19 cellular contexts compared by ENCODE assay signal in genomic region chr5:168350315-168350714, GRCh38. TPM values are rescaled to one million over a fixed set of nuclear protein-coding genes. Genes with fewer than 3 reads are reported as not detected.
DNase-seq lines count a peak whose midpoint lies in the region; ATAC-seq, FAIRE-seq and TF ChIP-seq lines count a peak whose summit lies in the region.
"Had no signal": no experiment of that assay in that cellular context is flagged by ENCODE, and none has a peak within 500 bp of the region (broad histone marks: within the 10 kb centered on the region; RNA-seq: fewer than 3 reads in every experiment).

No MANE protein-coding gene starts in this region.

- WGBS in testis, 2 donors = 81 to 86% methylated on average over 4 of the region's 4 CpGs

- H2AFZ ChIP-seq in PC-3 (ENCODE audit: low read length) = no peak overlapping the region
- H2AFZ ChIP-seq: GM23338 had no signal

- CTCF ChIA-PET in HEK293T (lab: Yijun Ruan, JAX) (interaction anchor here (0.8 kb wide), 1 partner anchor 9 kb away, joined by 3 read pairs; no protein-coding TSS in a partner anchor), PC-3 (lab: Charles Lee) (no interaction called here)

- peak; percentile 49 for FAIRE-seq in HTR-8/SVneo (lab: Jason Lieb, UNC)
- FAIRE-seq: G401.6, GM12892 had no signal

- no peak overlapping the region for H3K4me2 ChIP-seq in PC-3 (ENCODE audit: low read length)
- H3K4me2 ChIP-seq: GM23338 had no signal

- BruUV-seq in PC-3 (replicated peaks; lab: Mats Ljungman, UMichigan) = no TSS peak

- H3K4me3 Mint-ChIP-seq in nephron = no peak overlapping the region
- H3K4me3 Mint-ChIP-seq: CD4-positive, CD25-positive, alpha-beta regulatory T cell; CD8-positive, alpha-beta T cell; GM23338; H9; HFFc6 had no signal

- no peaks in the 10 kb centered on the region for H4K20me1 ChIP-seq in PC-3 (ENCODE audit: low read length)

- H3K27ac Mint-ChIP-seq in nephron = peak overlapping the region in 2 of 3 experiments; percentile 50 to 88
- H3K27ac Mint-ChIP-seq: CD4-positive, CD25-positive, alpha-beta regulatory T cell; CD8-positive, alpha-beta T cell; GM23338; H9; HFFc6 had no signal

- H3K27ac ChIP-seq in C4-2B = peak overlapping the region; percentile 98
- no peak overlapping the region for H3K27ac ChIP-seq in caudate nucleus (ENCODE audit: low read depth, low read length)
- no peak overlapping the region for H3K27ac ChIP-seq in testis
- H3K27ac ChIP-seq in PC-3 (ENCODE audit: low read length) = no peak overlapping the region

- H3K9ac ChIP-seq in PC-3 (ENCODE audit: low read length) = no peak overlapping the region

- ATAC-seq in left lobe of liver (peak; percentile 45), PC-3 (no peak)
- ATAC-seq: CD8-positive, alpha-beta T cell; GM23338; HCT116 had no signal

- H3K36me3 ChIP-seq in testis (ENCODE audit: low read depth, missing control alignments) (no peaks in the 10 kb centered on the region), PC-3 (ENCODE audit: low read depth, low read length) (peaks cover 4% of the 10 kb centered on the region; the same call in 1 of the 2 replicates)

- no peaks in the 10 kb centered on the region for H3K27me3 Mint-ChIP-seq in nephron (ENCODE audit: low read depth)

- H3F3A ChIP-seq in PC-3 (ENCODE audit: low read length, unreplicated experiment) = no peaks in the 10 kb centered on the region

- H3K9me3 Mint-ChIP-seq in nephron = no peaks in the 10 kb centered on the region
- H3K9me3 Mint-ChIP-seq: CD4-positive, CD25-positive, alpha-beta regulatory T cell; CD8-positive, alpha-beta T cell; GM23338; H9; HFFc6 had no signal

- H3K36me3 Mint-ChIP-seq in nephron (ENCODE audit: low read depth) = no peaks in the 10 kb centered on the region
- H3K36me3 Mint-ChIP-seq: CD4-positive, CD25-positive, alpha-beta regulatory T cell; CD8-positive, alpha-beta T cell had no signal

- no peaks in the 10 kb centered on the region for H3K27me3 ChIP-seq in testis
- no peaks in the 10 kb centered on the region for H3K27me3 ChIP-seq in PC-3 (ENCODE audit: low read length)

- peaks cover 4% of the 10 kb centered on the region for H3K4me1 Mint-ChIP-seq in nephron
- H3K4me1 Mint-ChIP-seq: CD4-positive, CD25-positive, alpha-beta regulatory T cell had no signal

- DNase-seq in HTR-8/SVneo (ENCODE audit: insufficient read length, low spot score) = no peak
- no peak for DNase-seq in left lobe of liver (ENCODE audit: low spot score)
- DNase-seq in HEK293T (ENCODE audit: extremely low spot score) = no peak
- no peak for DNase-seq in caudate nucleus (lab: John Stamatoyannopoulos, UW)
- no peak for DNase-seq in testis
- DNase-seq in PC-3 = no peak
- DNase-seq: C1 segment of cervical spinal cord; CD4-positive, CD25-positive, alpha-beta regulatory T cell; CD8-positive, alpha-beta T cell; DMS53; DND-41; H9; HFFc6 had no signal

- POLR2A ChIA-PET in HEK293T (lab: Yijun Ruan, JAX) (no interaction called here), PC-3 (lab: Charles Lee; ENCODE audit: unreplicated experiment) (no interaction called here)

- H3K9me2 ChIP-seq in PC-3 (replicated peaks; ENCODE audit: low read length) = no peaks in the 10 kb centered on the region

- intact Hi-C loops in testis (cut with DNase I; ENCODE audit: low total_unique reads) = no loop called here
- intact Hi-C loops in PC-3 (cut with micrococcal nuclease) = no loop called here

- TF ChIP-seq CTCF in C4-2B (conservative IDR thresholded peaks at IDR 0.05) (no peak), nephron (IDR thresholded peaks at IDR 0.05; ENCODE audit: unreplicated experiment in 3 of 3) (no peak), testis (IDR thresholded peaks at IDR 0.05) (no peak), PC-3 (conservative IDR thresholded peaks at IDR 0.05; ENCODE audit: low read depth, low read length) (no peak)

- no peak for TF ChIP-seq POLR2A in testis (IDR thresholded peaks at IDR 0.05)

- peaks cover 93% of the 10 kb centered on the region for H3K79me2 ChIP-seq in PC-3 (ENCODE audit: low read length)

- no peak overlapping the region for H3K4me3 ChIP-seq in testis
- no peak overlapping the region for H3K4me3 ChIP-seq in PC-3 (ENCODE audit: low read length)
- H3K4me3 ChIP-seq: GM23338 had no signal

- H3K9me3 ChIP-seq in testis (no peaks in the 10 kb centered on the region), PC-3 (ENCODE audit: low read length) (no peaks in the 10 kb centered on the region)

- H3K4me1 ChIP-seq in testis = no peaks in the 10 kb centered on the region
- peaks cover 48% of the 10 kb centered on the region for H3K4me1 ChIP-seq in PC-3 (ENCODE audit: insufficient read depth, low read length)

TF ChIP-seq in HEK293T, 16 proteins besides CTCF, POLR2A, EP300 and RAD21:
- TF ChIP-seq ZNF384 (IDR thresholded peaks at IDR 0.05) (no peak), BHLHE40 (IDR thresholded peaks at IDR 0.05; ENCODE audit: borderline replicate concordance) (no peak), NFRKB (IDR thresholded peaks at IDR 0.05) (no peak), CTBP1 (IDR thresholded peaks at IDR 0.05; ENCODE audit: borderline replicate concordance) (no peak), FOXK2 (IDR thresholded peaks at IDR 0.05) (no peak), ELF4 (IDR thresholded peaks at IDR 0.05) (no peak), PKNOX1 (IDR thresholded peaks at IDR 0.05) (no peak), FOXM1 (IDR thresholded peaks at IDR 0.05; ENCODE audit: borderline replicate concordance) (no peak)

RNA-seq across cellular contexts. Expression of gene WWC1, which starts 58.9 kb away (rescaled TPM):
- 11.2 TPM for total RNA-seq in left lobe of liver
- 1 to 10 TPM; 3.7 to 5.6 TPM for total RNA-seq in testis
- 6.0 TPM for polyA plus RNA-seq in testis (ENCODE audit: insufficient read depth, low read depth, low replicate concordance)
- 31.8 and 44.2 TPM in 2 replicates for total RNA-seq in PC-3 (2014; rRNA removed)
- total RNA-seq: CD8-positive, alpha-beta T cell had no signal
